ENCODE assay signal across 33 cellular contexts in the genomic region with DNA sequence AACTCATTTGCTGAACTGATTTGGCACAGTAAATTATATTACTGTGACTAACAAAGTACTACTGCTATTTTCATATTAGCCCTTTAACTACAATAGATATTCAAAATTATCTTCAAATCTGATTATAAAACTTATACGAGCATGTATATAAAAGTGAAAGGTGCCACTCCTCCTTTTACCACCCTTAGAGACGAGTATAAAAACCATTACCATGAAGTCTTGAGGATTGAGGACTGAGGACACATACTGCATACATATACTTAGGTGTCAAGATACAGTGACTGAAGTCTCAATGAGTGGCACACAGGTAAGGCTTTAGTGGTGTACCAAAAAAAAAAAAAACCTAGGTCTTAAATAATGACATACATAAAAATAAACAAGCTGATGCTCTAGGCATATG.
"Had no signal": no experiment of that assay in that cellular context is flagged by ENCODE, and none has a peak within 500 bp of the region (broad histone marks: within the 10 kb centered on the region; RNA-seq: fewer than 3 reads in every experiment).

No MANE protein-coding gene starts in this region.

- H3K9me3 ChIP-seq: MG63 had no signal

- H3K4me3 ChIP-seq: MG63 had no signal

- DNase-seq: Karpas-422, Kasumi-1, KG1, MG63, MM.1S, MV-4-11, NCI-H1048, NCI-H1092, NCI-H1092 treated with DMSO at 0.1 percent for 48 hours, NCI-H1105, NCI-H1105 treated with DMSO at 0.1 percent for 48 hours, NCI-H1417, NCI-H1417 treated with DMSO at 0.1 percent for 48 hours, NCI-H1436, NCI-H1436 treated with DMSO at 0.1 percent for 48 hours, NCI-H146, NCI-H1694 treated with DMSO at 0.1 percent for 48 hours, NCI-H187, NCI-H187 treated with DMSO at 0.1 percent for 48 hours, NCI-H1930, NCI-H2029, NCI-H2029 treated with DMSO at 0.1 percent for 48 hours, NCI-H2081, NCI-H2081 treated with DMSO at 0.1 percent for 48 hours, NCI-H2107, NCI-H2171, NCI-H2171 treated with DMSO at 0.1 percent for 48 hours, NCI-H2227 treated with DMSO at 0.1 percent for 48 hours, NCI-H226, NCI-H345, NCI-H446, NCI-H446 treated with DMSO at 0.1 percent for 48 hours, NCI-H510A had no signal
